1 cellular context compared by ENCODE assay signal in the genomic region with DNA sequence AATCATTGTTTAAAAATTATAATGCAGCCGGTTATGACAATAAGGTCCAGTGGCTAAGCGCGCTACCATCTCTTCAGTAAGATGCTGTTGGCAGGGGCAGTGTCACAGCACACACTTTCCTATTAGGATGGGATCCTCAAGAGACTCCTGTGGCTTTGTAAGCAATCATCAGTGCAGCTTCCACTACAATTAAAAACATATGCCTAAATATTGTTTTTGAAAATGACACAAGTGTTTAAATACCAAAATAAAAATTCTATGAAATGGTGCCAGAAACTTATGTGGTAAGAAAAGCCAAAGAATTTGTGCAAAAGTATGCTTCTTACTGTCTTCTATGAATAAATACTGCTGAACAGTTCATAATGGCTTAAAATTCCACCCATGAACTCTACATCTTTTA.
TF ChIP-seq lines count a peak whose summit lies in the region.

No MANE protein-coding gene starts in this region.

TF ChIP-seq in SK-N-SH treated with all-trans-retinoic acid at 6 μM for 48 hours, 23 proteins besides CTCF, POLR2A, EP300 and RAD21 (continued from another document):
- TF ChIP-seq, protein P1, sequence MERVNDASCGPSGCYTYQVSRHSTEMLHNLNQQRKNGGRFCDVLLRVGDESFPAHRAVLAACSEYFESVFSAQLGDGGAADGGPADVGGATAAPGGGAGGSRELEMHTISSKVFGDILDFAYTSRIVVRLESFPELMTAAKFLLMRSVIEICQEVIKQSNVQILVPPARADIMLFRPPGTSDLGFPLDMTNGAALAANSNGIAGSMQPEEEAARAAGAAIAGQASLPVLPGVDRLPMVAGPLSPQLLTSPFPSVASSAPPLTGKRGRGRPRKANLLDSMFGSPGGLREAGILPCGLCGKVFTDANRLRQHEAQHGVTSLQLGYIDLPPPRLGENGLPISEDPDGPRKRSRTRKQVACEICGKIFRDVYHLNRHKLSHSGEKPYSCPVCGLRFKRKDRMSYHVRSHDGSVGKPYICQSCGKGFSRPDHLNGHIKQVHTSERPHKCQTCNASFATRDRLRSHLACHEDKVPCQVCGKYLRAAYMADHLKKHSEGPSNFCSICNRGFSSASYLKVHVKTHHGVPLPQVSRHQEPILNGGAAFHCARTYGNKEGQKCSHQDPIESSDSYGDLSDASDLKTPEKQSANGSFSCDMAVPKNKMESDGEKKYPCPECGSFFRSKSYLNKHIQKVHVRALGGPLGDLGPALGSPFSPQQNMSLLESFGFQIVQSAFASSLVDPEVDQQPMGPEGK (CRISPR knock-in tag; IDR thresholded peaks at IDR 0.05; ENCODE audit: borderline replicate concordance), result no peak
- TF ChIP-seq, protein P2, sequence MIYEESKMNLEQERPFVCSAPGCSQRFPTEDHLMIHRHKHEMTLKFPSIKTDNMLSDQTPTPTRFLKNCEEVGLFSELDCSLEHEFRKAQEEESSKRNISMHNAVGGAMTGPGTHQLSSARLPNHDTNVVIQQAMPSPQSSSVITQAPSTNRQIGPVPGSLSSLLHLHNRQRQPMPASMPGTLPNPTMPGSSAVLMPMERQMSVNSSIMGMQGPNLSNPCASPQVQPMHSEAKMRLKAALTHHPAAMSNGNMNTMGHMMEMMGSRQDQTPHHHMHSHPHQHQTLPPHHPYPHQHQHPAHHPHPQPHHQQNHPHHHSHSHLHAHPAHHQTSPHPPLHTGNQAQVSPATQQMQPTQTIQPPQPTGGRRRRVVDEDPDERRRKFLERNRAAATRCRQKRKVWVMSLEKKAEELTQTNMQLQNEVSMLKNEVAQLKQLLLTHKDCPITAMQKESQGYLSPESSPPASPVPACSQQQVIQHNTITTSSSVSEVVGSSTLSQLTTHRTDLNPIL (CRISPR knock-in tag; IDR thresholded peaks at IDR 0.05; ENCODE audit: low read depth), result no peak
- TF ChIP-seq ZFP3 (CRISPR knock-in tag; IDR thresholded peaks at IDR 0.05), result no peak
- no peak for TF ChIP-seq ARNTL (CRISPR knock-in tag; IDR thresholded peaks at IDR 0.05; ENCODE audit: borderline replicate concordance, low read depth)
TF ChIP-seq in SK-N-SH treated with all-trans-retinoic acid at 6 μM for 48 hours: peak in this region for 0.
